1 cellular context compared by ENCODE assay signal in the genomic region with DNA sequence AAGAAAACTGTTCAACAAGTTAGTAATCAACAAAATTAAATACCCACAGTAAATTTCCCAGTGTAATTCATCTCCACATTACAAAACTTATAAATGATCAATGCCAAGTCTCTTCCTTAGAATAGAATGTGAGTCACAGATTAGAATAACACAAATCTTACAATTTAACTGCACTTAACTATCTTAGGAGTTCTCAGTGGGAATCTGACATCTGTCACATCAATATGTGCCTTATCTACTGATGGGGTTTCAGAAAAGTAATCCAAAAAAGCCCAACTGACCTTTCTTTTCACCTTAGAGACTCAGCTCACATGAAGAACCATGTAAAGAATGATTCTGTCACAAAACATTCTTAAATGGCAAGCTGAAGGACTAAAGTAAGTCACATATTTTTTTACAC.
A peak's percentile ranks its signal among the peaks of the same experiment; 100 is the strongest.
TF ChIP-seq lines count a peak whose summit lies in the region.

No MANE protein-coding gene starts in this region.

TF ChIP-seq in HEK293, 187 proteins besides CTCF, POLR2A, EP300 and RAD21 (continued from another document):
- TF ChIP-seq, protein P1, sequence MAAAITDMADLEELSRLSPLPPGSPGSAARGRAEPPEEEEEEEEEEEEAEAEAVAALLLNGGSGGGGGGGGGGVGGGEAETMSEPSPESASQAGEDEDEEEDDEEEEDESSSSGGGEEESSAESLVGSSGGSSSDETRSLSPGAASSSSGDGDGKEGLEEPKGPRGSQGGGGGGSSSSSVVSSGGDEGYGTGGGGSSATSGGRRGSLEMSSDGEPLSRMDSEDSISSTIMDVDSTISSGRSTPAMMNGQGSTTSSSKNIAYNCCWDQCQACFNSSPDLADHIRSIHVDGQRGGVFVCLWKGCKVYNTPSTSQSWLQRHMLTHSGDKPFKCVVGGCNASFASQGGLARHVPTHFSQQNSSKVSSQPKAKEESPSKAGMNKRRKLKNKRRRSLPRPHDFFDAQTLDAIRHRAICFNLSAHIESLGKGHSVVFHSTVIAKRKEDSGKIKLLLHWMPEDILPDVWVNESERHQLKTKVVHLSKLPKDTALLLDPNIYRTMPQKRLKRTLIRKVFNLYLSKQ (tag by site-specific recombination; IDR thresholded peaks at IDR 0.05; ENCODE audit: borderline replicate concordance), result no peak
- TF ChIP-seq, protein P2, sequence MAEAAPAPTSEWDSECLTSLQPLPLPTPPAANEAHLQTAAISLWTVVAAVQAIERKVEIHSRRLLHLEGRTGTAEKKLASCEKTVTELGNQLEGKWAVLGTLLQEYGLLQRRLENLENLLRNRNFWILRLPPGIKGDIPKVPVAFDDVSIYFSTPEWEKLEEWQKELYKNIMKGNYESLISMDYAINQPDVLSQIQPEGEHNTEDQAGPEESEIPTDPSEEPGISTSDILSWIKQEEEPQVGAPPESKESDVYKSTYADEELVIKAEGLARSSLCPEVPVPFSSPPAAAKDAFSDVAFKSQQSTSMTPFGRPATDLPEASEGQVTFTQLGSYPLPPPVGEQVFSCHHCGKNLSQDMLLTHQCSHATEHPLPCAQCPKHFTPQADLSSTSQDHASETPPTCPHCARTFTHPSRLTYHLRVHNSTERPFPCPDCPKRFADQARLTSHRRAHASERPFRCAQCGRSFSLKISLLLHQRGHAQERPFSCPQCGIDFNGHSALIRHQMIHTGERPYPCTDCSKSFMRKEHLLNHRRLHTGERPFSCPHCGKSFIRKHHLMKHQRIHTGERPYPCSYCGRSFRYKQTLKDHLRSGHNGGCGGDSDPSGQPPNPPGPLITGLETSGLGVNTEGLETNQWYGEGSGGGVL (tag by site-specific recombination; IDR thresholded peaks at IDR 0.05), result no peak
- TF ChIP-seq, protein P3, sequence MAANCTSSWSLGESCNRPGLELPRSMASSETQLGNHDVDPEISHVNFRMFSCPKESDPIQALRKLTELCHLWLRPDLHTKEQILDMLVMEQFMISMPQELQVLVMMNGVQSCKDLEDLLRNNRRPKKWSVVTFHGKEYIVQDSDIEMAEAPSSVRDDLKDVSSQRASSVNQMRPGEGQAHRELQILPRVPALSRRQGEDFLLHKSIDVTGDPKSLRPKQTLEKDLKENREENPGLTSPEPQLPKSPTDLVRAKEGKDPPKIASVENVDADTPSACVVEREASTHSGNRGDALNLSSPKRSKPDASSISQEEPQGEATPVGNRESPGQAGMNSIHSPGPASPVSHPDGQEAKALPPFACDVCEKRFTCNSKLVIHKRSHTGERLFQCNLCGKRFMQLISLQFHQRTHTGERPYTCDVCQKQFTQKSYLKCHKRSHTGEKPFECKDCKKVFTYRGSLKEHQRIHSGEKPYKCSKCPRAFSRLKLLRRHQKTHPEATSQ (tag by site-specific recombination; IDR thresholded peaks at IDR 0.05), result no peak
- TF ChIP-seq, protein P4, sequence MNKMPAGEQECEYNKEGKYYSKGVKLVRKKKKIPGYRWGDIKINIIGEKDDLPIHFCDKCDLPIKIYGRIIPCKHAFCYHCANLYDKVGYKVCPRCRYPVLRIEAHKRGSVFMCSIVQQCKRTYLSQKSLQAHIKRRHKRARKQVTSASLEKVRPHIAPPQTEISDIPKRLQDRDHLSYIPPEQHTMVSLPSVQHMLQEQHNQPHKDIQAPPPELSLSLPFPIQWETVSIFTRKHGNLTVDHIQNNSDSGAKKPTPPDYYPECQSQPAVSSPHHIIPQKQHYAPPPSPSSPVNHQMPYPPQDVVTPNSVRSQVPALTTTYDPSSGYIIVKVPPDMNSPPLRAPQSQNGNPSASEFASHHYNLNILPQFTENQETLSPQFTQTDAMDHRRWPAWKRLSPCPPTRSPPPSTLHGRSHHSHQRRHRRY (tag by site-specific recombination; IDR thresholded peaks at IDR 0.05), result no peak
- TF ChIP-seq FEZF1 (tag by site-specific recombination; IDR thresholded peaks at IDR 0.05) (peak; percentile 46), SP2 (tag by site-specific recombination; IDR thresholded peaks at IDR 0.05) (no peak), SP3 (tag by site-specific recombination; IDR thresholded peaks at IDR 0.05) (no peak), ZNF184 (tag by site-specific recombination; IDR thresholded peaks at IDR 0.05) (no peak), YY1 (tag by site-specific recombination; IDR thresholded peaks at IDR 0.05) (no peak)
- TF ChIP-seq, protein P5, sequence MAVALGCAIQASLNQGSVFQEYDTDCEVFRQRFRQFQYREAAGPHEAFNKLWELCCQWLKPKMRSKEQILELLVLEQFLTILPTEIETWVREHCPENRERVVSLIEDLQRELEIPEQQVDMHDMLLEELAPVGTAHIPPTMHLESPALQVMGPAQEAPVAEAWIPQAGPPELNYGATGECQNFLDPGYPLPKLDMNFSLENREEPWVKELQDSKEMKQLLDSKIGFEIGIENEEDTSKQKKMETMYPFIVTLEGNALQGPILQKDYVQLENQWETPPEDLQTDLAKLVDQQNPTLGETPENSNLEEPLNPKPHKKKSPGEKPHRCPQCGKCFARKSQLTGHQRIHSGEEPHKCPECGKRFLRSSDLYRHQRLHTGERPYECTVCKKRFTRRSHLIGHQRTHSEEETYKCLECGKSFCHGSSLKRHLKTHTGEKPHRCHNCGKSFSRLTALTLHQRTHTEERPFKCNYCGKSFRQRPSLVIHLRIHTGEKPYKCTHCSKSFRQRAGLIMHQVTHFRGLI (tag by site-specific recombination; IDR thresholded peaks at IDR 0.05), result peak; percentile 67
